8 cellular contexts compared by ENCODE assay signal in the genomic region with DNA sequence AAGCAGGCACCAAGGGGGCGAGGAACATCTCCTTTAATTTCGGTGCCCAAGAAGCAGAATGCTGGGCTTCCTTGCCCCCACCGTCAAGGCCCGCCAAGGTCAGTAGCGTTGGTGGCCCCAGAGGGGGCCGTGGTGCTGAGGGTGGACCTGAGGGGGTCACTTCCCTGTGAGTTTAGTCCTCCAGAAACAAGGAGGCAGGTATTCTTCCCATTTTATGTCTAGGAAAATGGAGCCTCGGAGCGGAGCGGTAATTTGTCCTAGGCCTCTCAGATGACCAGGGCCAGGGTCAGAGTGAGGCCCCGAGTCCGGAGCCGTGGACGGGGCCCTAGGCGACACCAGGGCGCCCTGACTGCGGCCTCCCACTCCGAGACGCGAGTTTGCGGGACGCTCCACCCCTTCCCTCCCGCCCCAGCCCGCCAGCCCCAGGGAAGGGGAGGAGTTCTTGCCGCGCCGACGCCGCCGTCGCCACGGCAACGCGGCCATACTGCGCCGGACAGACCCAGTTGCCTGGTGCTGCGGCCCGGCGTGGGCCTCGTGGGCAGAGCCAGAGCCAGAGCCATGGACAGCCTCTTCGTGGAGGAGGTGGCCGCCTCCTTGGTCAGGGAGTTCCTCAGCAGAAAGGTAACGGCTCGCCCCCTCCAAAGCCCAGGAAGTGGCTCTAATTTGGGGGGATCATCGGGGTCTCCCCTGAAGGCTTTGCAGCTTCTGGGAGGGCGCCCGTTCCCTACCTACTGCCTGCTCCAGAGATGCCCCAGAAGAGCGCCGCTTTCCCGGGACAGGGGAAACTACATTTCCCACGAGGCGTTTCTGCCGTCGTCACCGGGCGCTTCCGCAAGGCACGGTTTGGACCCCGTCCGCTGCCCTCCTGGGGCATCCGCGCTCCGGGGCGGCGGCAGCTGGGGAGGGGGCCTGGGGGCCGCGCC. TPM values are rescaled to one million over a fixed set of nuclear protein-coding genes. Genes with fewer than 3 reads are reported as not detected.
DNase-seq lines count a peak whose midpoint lies in the region; ATAC-seq and TF ChIP-seq lines count a peak whose summit lies in the region.

A gene (plus strand): TSS at position 482 of the 923 bp plus-strand sequence. CDS start 77 bp downstream, at position 559.

- H3K4me2 ChIP-seq in mesendoderm (ENCODE audit: low read length), result peak within 1 kb of the TSS; percentile 66

- H3K23ac ChIP-seq in mesendoderm (ENCODE audit: low read length), result peak within 1 kb of the TSS; percentile 9

- no peak within 1 kb of the TSS for H2AK5ac ChIP-seq in mesendoderm (ENCODE audit: low read length)

- CTCF ChIA-PET in AG04450 (lab: Charles Lee), result interaction anchor here (0.6 kb wide), 1 partner anchor 214 kb away, joined by 4 read pairs; no protein-coding TSS in a partner anchor

- no peaks in the 10 kb centered on the region for H3K36me3 ChIP-seq in endocrine pancreas (ENCODE audit: control insufficient read depth, insufficient read depth, low read length)
- no peaks in the 10 kb centered on the region for H3K36me3 ChIP-seq in mesendoderm (ENCODE audit: control insufficient read depth, insufficient read depth, low read length)

- H2BK120ac ChIP-seq in mesendoderm (ENCODE audit: low read depth, low read length), result no peak within 1 kb of the TSS

- H2BK15ac ChIP-seq in mesendoderm (replicated peaks; ENCODE audit: low read depth), result no peak within 1 kb of the TSS

- H4K8ac ChIP-seq in mesendoderm (ENCODE audit: low read depth, low read length), result no peak within 1 kb of the TSS

- no peaks in the 10 kb centered on the region for H3K27me3 ChIP-seq in AG04450 (ENCODE audit: control insufficient read depth, insufficient read depth, low read length)
- H3K27me3 ChIP-seq in endocrine pancreas (ENCODE audit: control insufficient read depth, insufficient read depth, low read length), result no peaks in the 10 kb centered on the region
- H3K27me3 ChIP-seq in mesendoderm (ENCODE audit: insufficient read depth, low read length, poor library complexity), result no peaks in the 10 kb centered on the region

- peak within 1 kb of the TSS; percentile 60 for H3K18ac ChIP-seq in mesendoderm (ENCODE audit: low read length)

- peak within 1 kb of the TSS; percentile 77 for H3K4me3 ChIP-seq in AG04450 (ENCODE audit: low read depth, low read length)
- H3K4me3 ChIP-seq in endocrine pancreas (ENCODE audit: control insufficient read depth, insufficient read depth, low read length), result peak within 1 kb of the TSS; percentile 73
- peak within 1 kb of the TSS; percentile 80 for H3K4me3 ChIP-seq in mesendoderm (ENCODE audit: low read length)

- peak within 1 kb of the TSS; percentile 73 for H3K9ac ChIP-seq in endocrine pancreas (ENCODE audit: control insufficient read depth, insufficient read depth, low read length)
- peak within 1 kb of the TSS; percentile 79 for H3K9ac ChIP-seq in mesendoderm (ENCODE audit: low read length)

- no CpG with 5 or more reads among the region's 66 CpGs for WGBS in mesendoderm (ENCODE audit: extremely low coverage, insufficient coverage, low lambda C conversion rate)

- H3K9me3 ChIP-seq in AG04450 (ENCODE audit: control insufficient read depth, insufficient read depth, low read length) (no peaks in the 10 kb centered on the region), endocrine pancreas (ENCODE audit: control insufficient read depth, low read length) (no peaks in the 10 kb centered on the region)

- DNase-seq in AG04450 (ENCODE audit: low read depth, low spot score), result peak; percentile 46
- DNase-seq in NCI-H82 (lab: John Stamatoyannopoulos, UW), result peak; percentile 81
- DNase-seq in activated CD8-positive, alpha-beta memory T cell treated with anti-CD3 and anti-CD28 coated beads, Interleukin-2, amount 50 U/mL, for 24 hours (ENCODE audit: extremely low read depth), result peak; percentile 9
- peak; percentile 90 for DNase-seq in mesendoderm
- peak; percentile 39 for DNase-seq in stimulated activated CD8-positive, alpha-beta memory T cell treated with anti-CD3 and anti-CD28 coated beads, Interleukin-12 subunit alpha, Interleukin-12 subunit beta, amount 100 ng/mL, for 4 hours (ENCODE audit: low read depth)

- H3K4me1 ChIP-seq in endocrine pancreas (ENCODE audit: control insufficient read depth, insufficient read depth, low read length) (peaks cover 5% of the 10 kb centered on the region), mesendoderm (ENCODE audit: control insufficient read depth, low read depth, low read length) (peaks cover 8% of the 10 kb centered on the region)

- H3K79me1 ChIP-seq in mesendoderm (ENCODE audit: low read length), result peaks cover 1% of the 10 kb centered on the region

- peak within 1 kb of the TSS; percentile 70 for H3K27ac ChIP-seq in AG04450 (ENCODE audit: low read depth, low read length)
- no peak within 1 kb of the TSS for H3K27ac ChIP-seq in mesendoderm (ENCODE audit: low read depth, low read length)

- POLR2A ChIA-PET in AG04450 (lab: Yijun Ruan, JAX), result no interaction called here

- peak within 1 kb of the TSS; percentile 83 for H3K56ac ChIP-seq in mesendoderm (ENCODE audit: low read length)

- H2BK5ac ChIP-seq in mesendoderm (ENCODE audit: low read length), result no peak within 1 kb of the TSS

- no peak within 1 kb of the TSS for H3K4ac ChIP-seq in mesendoderm (ENCODE audit: low read depth, low read length)

- peak; percentile 89 for ATAC-seq in GM19035 (IDR thresholded peaks at IDR 0.05; ENCODE audit: unreplicated experiment)
- peak; percentile 88 for ATAC-seq in HG03342 (IDR thresholded peaks at IDR 0.05; ENCODE audit: unreplicated experiment)

- peak; percentile 11; the same call in 1 of the 2 replicates for TF ChIP-seq CTCF in AG04450 (IDR thresholded peaks at IDR 0.05; ENCODE audit: low read depth, low read length)

- H3K79me2 ChIP-seq in mesendoderm (ENCODE audit: control insufficient read depth, insufficient read depth, low read length), result no peaks in the 10 kb centered on the region

- H4K5ac ChIP-seq in mesendoderm (ENCODE audit: low read length), result peak within 1 kb of the TSS; percentile 81

RNA-seq across cellular contexts. Expression of the gene that starts here (rescaled TPM):
- polyA plus RNA-seq in AG04450 (2011; rRNA removed), result 1.8 and 2.4 TPM in 2 replicates
- polyA minus RNA-seq in AG04450 (2011; rRNA and poly(A)+ RNA removed), result 4.2 and 4.7 TPM in 2 replicates
- 2.2 TPM for polyA plus RNA-seq in mesendoderm (2013, experiment 1 of 2)
- polyA plus RNA-seq in mesendoderm (2013, experiment 2 of 2), result 2.1 TPM

Comparison
In these comparisons a context has a peak if more than half of its experiments do, and no peak if none do; other contexts are left out.
1. DNase-seq: peak in every context shown above with its lines; median percentile 90 in mesendoderm; 81 in NCI-H82; 46 in AG04450; 39 in stimulated activated CD8-positive, alpha-beta memory T cell treated with anti-CD3 and anti-CD28 coated beads, Interleukin-12 subunit alpha, Interleukin-12 subunit beta, amount 100 ng/mL, for 4 hours; 9 in activated CD8-positive, alpha-beta memory T cell treated with anti-CD3 and anti-CD28 coated beads, Interleukin-2, amount 50 U/mL, for 24 hours.